8 cellular contexts compared by ENCODE assay signal in the genomic region with DNA sequence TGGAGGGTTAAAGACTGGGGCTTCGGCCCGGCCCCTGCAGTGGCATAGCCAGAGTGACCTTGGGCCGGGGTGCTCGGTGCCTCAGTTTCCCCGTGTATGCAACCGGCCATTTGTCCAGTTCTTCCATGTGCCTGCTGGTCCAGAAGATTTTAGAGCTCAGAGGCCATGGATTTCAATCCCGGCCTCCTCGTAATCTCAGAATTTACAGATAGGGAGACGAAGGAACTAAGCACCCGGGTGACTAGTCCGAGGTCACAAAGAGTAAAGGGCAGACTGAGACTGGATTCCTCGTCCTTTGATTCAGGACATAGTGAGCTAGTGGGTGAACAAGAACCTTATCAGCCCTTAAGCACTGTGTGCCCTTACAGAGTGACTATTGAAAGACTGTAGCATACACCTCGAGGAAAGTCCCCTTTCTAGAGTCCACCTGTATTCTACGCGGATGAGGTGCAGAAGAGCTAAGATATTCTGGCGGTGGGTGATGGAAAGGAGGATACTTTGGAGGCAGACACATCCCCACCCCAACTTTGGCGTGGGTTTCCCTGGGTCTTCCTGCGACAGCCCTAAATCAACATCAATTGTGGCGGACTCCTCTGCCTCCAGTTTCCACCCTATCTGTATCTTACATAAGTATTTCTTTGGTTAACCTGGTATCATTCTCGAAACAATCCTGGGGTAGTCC. TPM values are rescaled to one million over a fixed set of nuclear protein-coding genes. Genes with fewer than 3 reads are reported as not detected.
A peak's percentile ranks its signal among the peaks of the same experiment; 100 is the strongest.
DNase-seq lines count a peak whose midpoint lies in the region; TF ChIP-seq lines count a peak whose summit lies in the region.

No MANE protein-coding gene starts in this region.

- POLR2A ChIA-PET in GM10248 (lab: Yijun Ruan, JAX) = interaction anchor here (0.6 to 1.8 kb wide), 6 partner anchors 10 to 188 kb away, joined by 3 to 5 read pairs (median 4); a partner anchor contains a TSS

- no peak for TF ChIP-seq CTCF in right atrium auricular region (IDR thresholded peaks at IDR 0.05)
- TF ChIP-seq CTCF in GM10248 (IDR thresholded peaks at IDR 0.05; ENCODE audit: control extremely low read depth, extremely low read depth, low read depth, missing control alignments) = no peak

- peaks cover 11% of the 10 kb centered on the region for H3K36me3 Mint-ChIP-seq in activated T-helper 1 cell treated with anti-CD3 and anti-CD28 coated beads, Interleukin-12 subunit alpha, Interleukin-12 subunit beta, Interleukin-2, Interleukin-4 antibody, amounts not matched to agents 30 ng/mL and 10 ng/mL and 1 ng/mL, durations not matched to agents 14 hours and 24 hours and 36 hours (ENCODE audit: low read depth)

- H3K27me3 ChIP-seq in right atrium auricular region = no peaks in the 10 kb centered on the region

- H3K4me1 Mint-ChIP-seq in activated T-helper 1 cell treated with anti-CD3 and anti-CD28 coated beads, Interleukin-12 subunit alpha, Interleukin-12 subunit beta, Interleukin-2, Interleukin-4 antibody, amounts not matched to agents 30 ng/mL and 10 ng/mL and 1 ng/mL, durations not matched to agents 14 hours and 24 hours and 36 hours (ENCODE audit: low read depth) = peaks cover 59% of the 10 kb centered on the region

- peak overlapping the region; percentile 98 for H3K4me3 Mint-ChIP-seq in activated T-helper 1 cell treated with anti-CD3 and anti-CD28 coated beads, Interleukin-12 subunit alpha, Interleukin-12 subunit beta, Interleukin-2, Interleukin-4 antibody, amounts not matched to agents 30 ng/mL and 10 ng/mL and 1 ng/mL, durations not matched to agents 14 hours and 24 hours and 36 hours

- peak overlapping the region; percentile 83 to 97 for H3K4me3 ChIP-seq in right atrium auricular region
- peak overlapping the region; percentile 68 for H3K4me3 ChIP-seq in skeletal muscle cell (ENCODE audit: low read depth, low read length)

- DNase-seq in A172 (ENCODE audit: low spot score) (peak; percentile 12), HPDE6-E6E7 (ENCODE audit: extremely low spot score) (peak; percentile 11), right atrium auricular region (ENCODE audit: low spot score) (no peak), skeletal muscle cell (ENCODE audit: low read depth) (no peak), kidney glomerular epithelial cell (lab: John Stamatoyannopoulos, UW) (no peak), hippocampal formation (lab: John Stamatoyannopoulos, UW) (no peak), GM10248 (ENCODE audit: extremely low spot score) (no peak)
- no peak for DNase-seq in activated T-helper 1 cell treated with anti-CD3 and anti-CD28 coated beads, Interleukin-12 subunit alpha, Interleukin-12 subunit beta, Interleukin-2, Interleukin-4 antibody, amounts not matched to agents 30 ng/mL and 10 ng/mL and 1 ng/mL, durations not matched to agents 14 hours and 24 hours and 36 hours (ENCODE audit: low spot score)

- no peaks in the 10 kb centered on the region for H3K9me3 Mint-ChIP-seq in activated T-helper 1 cell treated with anti-CD3 and anti-CD28 coated beads, Interleukin-12 subunit alpha, Interleukin-12 subunit beta, Interleukin-2, Interleukin-4 antibody, amounts not matched to agents 30 ng/mL and 10 ng/mL and 1 ng/mL, durations not matched to agents 14 hours and 24 hours and 36 hours

- H3K27ac Mint-ChIP-seq in activated T-helper 1 cell treated with anti-CD3 and anti-CD28 coated beads, Interleukin-12 subunit alpha, Interleukin-12 subunit beta, Interleukin-2, Interleukin-4 antibody, amounts not matched to agents 30 ng/mL and 10 ng/mL and 1 ng/mL, durations not matched to agents 14 hours and 24 hours and 36 hours = peak overlapping the region; percentile 97

- H3K27me3 Mint-ChIP-seq in activated T-helper 1 cell treated with anti-CD3 and anti-CD28 coated beads, Interleukin-12 subunit alpha, Interleukin-12 subunit beta, Interleukin-2, Interleukin-4 antibody, amounts not matched to agents 30 ng/mL and 10 ng/mL and 1 ng/mL, durations not matched to agents 14 hours and 24 hours and 36 hours (ENCODE audit: insufficient read depth) = no peaks in the 10 kb centered on the region

- peaks cover 0 to 38% of the 10 kb centered on the region in 2 donors for H3K4me1 ChIP-seq in right atrium auricular region

- peaks cover 5% of the 10 kb centered on the region for H3K36me3 ChIP-seq in right atrium auricular region

- peak overlapping the region; percentile 85 to 91 for H3K27ac ChIP-seq in right atrium auricular region

- no peaks in the 10 kb centered on the region for H3K9me3 ChIP-seq in right atrium auricular region

- intact Hi-C loops in activated T-helper 1 cell treated with anti-CD3 and anti-CD28 coated beads, Interleukin-12 subunit alpha, Interleukin-12 subunit beta, Interleukin-2, Interleukin-4 antibody, amounts not matched to agents 30 ng/mL and 10 ng/mL and 1 ng/mL, durations not matched to agents 14 hours and 24 hours and 36 hours (cut with micrococcal nuclease) = loop anchor here (1.0 to 10.0 kb wide), 15 partner anchors 53 to 1737 kb away; a partner anchor contains a TSS

- CTCF ChIA-PET in GM10248 (lab: Yijun Ruan, JAX) = interaction anchor here (1.1 to 3.7 kb wide), 7 partner anchors 10 to 224 kb away, joined by 3 to 26 read pairs (median 4); a partner anchor contains a TSS

RNA-seq across cellular contexts. Expression of a gene that starts 0.6 kb away (rescaled TPM):
- 15.3 and 16.2 TPM in 2 replicates for total RNA-seq in A172 (2014; rRNA removed; shearing (Covaris generic))
- total RNA-seq in activated T-helper 1 cell treated with anti-CD3 and anti-CD28 coated beads, Interleukin-12 subunit alpha, Interleukin-12 subunit beta, Interleukin-2, Interleukin-4 antibody, amounts not matched to agents 30 ng/mL and 10 ng/mL and 1 ng/mL, durations not matched to agents 14 hours and 24 hours and 36 hours = 16.1 and 17.6 TPM in 2 replicates
- total RNA-seq in right atrium auricular region = 10 to 100 TPM; 10.0 to 11.1 TPM

RNA-seq across cellular contexts. Expression of a gene that starts 0.9 kb away (rescaled TPM):
- total RNA-seq in A172 (2014; rRNA removed; shearing (Covaris generic)) = 23.7 and 24.3 TPM in 2 replicates
- total RNA-seq in activated T-helper 1 cell treated with anti-CD3 and anti-CD28 coated beads, Interleukin-12 subunit alpha, Interleukin-12 subunit beta, Interleukin-2, Interleukin-4 antibody, amounts not matched to agents 30 ng/mL and 10 ng/mL and 1 ng/mL, durations not matched to agents 14 hours and 24 hours and 36 hours = 34.9 and 35.8 TPM in 2 replicates
- total RNA-seq in right atrium auricular region = 10 to 100 TPM; 14.7 to 16.6 TPM

RNA-seq across cellular contexts. Expression of a gene that starts 53.4 kb away (rescaled TPM):
- 49.2 and 63.4 TPM in 2 replicates for total RNA-seq in A172 (2014; rRNA removed; shearing (Covaris generic))
- 49.9 and 50.6 TPM in 2 replicates for total RNA-seq in activated T-helper 1 cell treated with anti-CD3 and anti-CD28 coated beads, Interleukin-12 subunit alpha, Interleukin-12 subunit beta, Interleukin-2, Interleukin-4 antibody, amounts not matched to agents 30 ng/mL and 10 ng/mL and 1 ng/mL, durations not matched to agents 14 hours and 24 hours and 36 hours
- 10 to 100 TPM; 31.7 to 42.6 TPM for total RNA-seq in right atrium auricular region

RNA-seq across cellular contexts. Expression of a gene that starts 53.5 kb away (rescaled TPM):
- 54.3 and 55.8 TPM in 2 replicates for total RNA-seq in A172 (2014; rRNA removed; shearing (Covaris generic))
- total RNA-seq in activated T-helper 1 cell treated with anti-CD3 and anti-CD28 coated beads, Interleukin-12 subunit alpha, Interleukin-12 subunit beta, Interleukin-2, Interleukin-4 antibody, amounts not matched to agents 30 ng/mL and 10 ng/mL and 1 ng/mL, durations not matched to agents 14 hours and 24 hours and 36 hours = 59.2 and 60.2 TPM in 2 replicates
- total RNA-seq in right atrium auricular region = 10 to 100 TPM in 1 of 2 donors, 1 to 10 TPM in 1; 8.7 to 11.1 TPM

Comparison
In these comparisons a context has a peak if more than half of its experiments do, and no peak if none do; other contexts are left out.
1. DNase-seq: peak in A172 (single experiment) and HPDE6-E6E7 (single experiment); none in activated T-helper 1 cell treated with anti-CD3 and anti-CD28 coated beads, Interleukin-12 subunit alpha, Interleukin-12 subunit beta, Interleukin-2, Interleukin-4 antibody, amounts not matched to agents 30 ng/mL and 10 ng/mL and 1 ng/mL, durations not matched to agents 14 hours and 24 hours and 36 hours (single experiment), right atrium auricular region (single experiment), skeletal muscle cell (single experiment), kidney glomerular epithelial cell (single experiment), hippocampal formation (0 of 2) and GM10248 (single experiment).